Comparison of ENCODE assay signal across 13 cellular contexts in genomic region chr2:230601510-230601909, GRCh38.
DNase-seq lines count a peak whose midpoint lies in the region; ATAC-seq, FAIRE-seq and TF ChIP-seq lines count a peak whose summit lies in the region.
"Had no signal": no experiment of that assay in that cellular context is flagged by ENCODE, and none has a peak within 500 bp of the region (broad histone marks: within the 10 kb centered on the region; RNA-seq: fewer than 3 reads in every experiment).

No MANE protein-coding gene starts in this region.

- TF ChIP-seq POLR2A in GM12891 (IDR thresholded peaks at IDR 0.05; ENCODE audit: low read depth, low read length) = no peak

- no peak for TF ChIP-seq CTCF in mesothelial cell of epicardium (IDR thresholded peaks at IDR 0.05; ENCODE audit: unreplicated experiment)

- peak; percentile 94 for FAIRE-seq in GM12891 (lab: Jason Lieb, UNC)

- DNase-seq in GM12891 (ENCODE audit: insufficient read length, low spot score) = no peak
- DNase-seq in inferior parietal cortex (ENCODE audit: extremely low spot score) = no peak
- DNase-seq in mesothelial cell of epicardium (ENCODE audit: low spot score in 2 of 2, unreplicated experiment in 2 of 2) = no peak
- no peak for DNase-seq in activated CD4-positive, CD25-positive, alpha-beta regulatory T cell treated with anti-CD3 and anti-CD28 coated beads, Interleukin-2, amount 50 U/mL, for 72 hours
- no peak for DNase-seq in medulla oblongata (ENCODE audit: extremely low spot score)
- DNase-seq: amygdala; left lung; NCI-H345; stimulated activated naive CD4-positive, alpha-beta T cell had no signal

- H3K4me1 Mint-ChIP-seq in activated T-helper 17 cell treated with anti-CD3 and anti-CD28 coated beads, Interleukin-2, amount 50 U/mL, for 72 hours = peaks cover 31% of the 10 kb centered on the region
- H3K4me1 Mint-ChIP-seq in mesothelial cell of epicardium = no peaks in the 10 kb centered on the region

- no peaks in the 10 kb centered on the region for H3K27me3 Mint-ChIP-seq in activated T-helper 17 cell treated with anti-CD3 and anti-CD28 coated beads, Interleukin-2, amount 50 U/mL, for 72 hours
- peaks cover 29% of the 10 kb centered on the region for H3K27me3 Mint-ChIP-seq in mesothelial cell of epicardium (ENCODE audit: low read depth)

- ATAC-seq in GM19463 (IDR thresholded peaks at IDR 0.05; ENCODE audit: unreplicated experiment) (peak; percentile 58), HG03064 (IDR thresholded peaks at IDR 0.05; ENCODE audit: low read depth, unreplicated experiment) (peak; percentile 67)
- peak; percentile 64 for ATAC-seq in activated T-helper 17 cell treated with anti-CD3 and anti-CD28 coated beads, Interleukin-2, amount 50 U/mL, for 72 hours (replicated peaks)
- ATAC-seq: left lung, sciatic nerve had no signal

- peak overlapping the region; percentile 74 for H3K4me3 Mint-ChIP-seq in activated T-helper 17 cell treated with anti-CD3 and anti-CD28 coated beads, Interleukin-2, amount 50 U/mL, for 72 hours
- H3K4me3 Mint-ChIP-seq in mesothelial cell of epicardium = no peak overlapping the region

- H3K36me3 Mint-ChIP-seq in activated T-helper 17 cell treated with anti-CD3 and anti-CD28 coated beads, Interleukin-2, amount 50 U/mL, for 72 hours (ENCODE audit: low read depth) = no peaks in the 10 kb centered on the region
- H3K36me3 Mint-ChIP-seq in mesothelial cell of epicardium = no peaks in the 10 kb centered on the region

- peak overlapping the region; percentile 29 for H3K27ac Mint-ChIP-seq in activated T-helper 17 cell treated with anti-CD3 and anti-CD28 coated beads, Interleukin-2, amount 50 U/mL, for 72 hours
- H3K27ac Mint-ChIP-seq in mesothelial cell of epicardium = no peak overlapping the region

- no peaks in the 10 kb centered on the region for H3K9me3 Mint-ChIP-seq in activated T-helper 17 cell treated with anti-CD3 and anti-CD28 coated beads, Interleukin-2, amount 50 U/mL, for 72 hours
- peaks cover 6% of the 10 kb centered on the region for H3K9me3 Mint-ChIP-seq in mesothelial cell of epicardium

TF ChIP-seq in GM12891, 5 proteins besides CTCF, POLR2A, EP300 and RAD21:
- TF ChIP-seq POU2F2 (IDR thresholded peaks at IDR 0.05; ENCODE audit: low read depth, low read length) = peak; percentile 87
- peak; percentile 78 for TF ChIP-seq PAX5 (IDR thresholded peaks at IDR 0.05; ENCODE audit: insufficient read depth, low read length, severe bottlenecking)
- peak; percentile 12; the same call in 1 of the 2 replicates for TF ChIP-seq TAF1 (IDR thresholded peaks at IDR 0.05; ENCODE audit: low read depth, low read length)
- no peak for TF ChIP-seq SPI1 (IDR thresholded peaks at IDR 0.05; ENCODE audit: low read depth, low read length)
